In the genomic region with DNA sequence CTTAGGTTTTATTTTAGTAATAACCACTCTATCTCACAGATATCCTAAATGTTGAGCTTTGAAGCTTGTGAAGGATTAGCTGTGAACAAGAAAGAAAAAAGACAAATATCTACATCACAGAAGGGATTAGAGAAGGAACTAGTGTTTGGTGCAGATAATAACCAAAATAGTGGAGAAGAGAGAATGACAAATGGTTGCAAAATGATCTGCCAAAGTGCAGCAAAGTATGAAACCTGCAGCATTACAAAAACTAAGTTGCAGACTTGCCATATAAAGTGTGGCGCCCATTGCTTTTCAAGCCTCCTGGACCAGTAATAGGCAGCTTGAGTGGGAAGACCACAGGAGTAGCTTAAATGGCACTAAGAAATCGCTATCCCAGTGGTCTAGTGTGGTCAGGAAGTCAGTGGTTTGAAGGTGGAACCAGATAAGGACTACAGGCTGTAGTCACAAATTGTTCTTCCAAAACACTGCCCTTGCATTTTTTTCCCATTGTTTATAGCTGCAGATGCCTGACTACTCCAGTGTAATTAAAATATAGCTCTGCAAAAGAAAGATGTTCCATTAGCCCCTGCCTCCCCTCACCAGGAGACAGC, we compare ENCODE assay signal across 21 cellular contexts. TPM values are rescaled to one million over a fixed set of nuclear protein-coding genes. Genes with fewer than 3 reads are reported as not detected.
DNase-seq lines count a peak whose midpoint lies in the region; ATAC-seq, FAIRE-seq and TF ChIP-seq lines count a peak whose summit lies in the region.
"Had no signal": no experiment of that assay in that cellular context is flagged by ENCODE, and none has a peak within 500 bp of the region (broad histone marks: within the 10 kb centered on the region; RNA-seq: fewer than 3 reads in every experiment).

No MANE protein-coding gene starts in this region.

- FAIRE-seq in D721Med (lab: Jason Lieb, UNC) = no peak
- FAIRE-seq: keratinocyte had no signal

- H3K79me2 ChIP-seq in SK-N-SH (ENCODE audit: insufficient read depth) = peaks cover 76% of the 10 kb centered on the region

- CTCF ChIA-PET in SK-N-SH (lab: Yijun Ruan, JAX) = interaction anchor here (1.3 to 2.4 kb wide), 2 partner anchors 10 to 15 kb away, joined by 4 to 11 read pairs; no protein-coding TSS in a partner anchor
- CTCF ChIA-PET in activated CD4-positive, alpha-beta memory T cell treated with anti-CD3 and anti-CD28 coated beads, Interleukin-2, amount 10 ng/mL, durations not matched to agents 7 days and 5 days (lab: Charles Lee) = interaction anchor here (2.9 kb wide), 1 partner anchor 15 kb away, joined by 21 read pairs; no protein-coding TSS in a partner anchor

- 100% methylated on average over 2 of the region's 2 CpGs for WGBS in SK-N-SH (ENCODE audit: low lambda C conversion rate)
- 74% methylated on average over 2 of the region's 2 CpGs for WGBS in esophagus muscularis mucosa

- TF ChIP-seq EP300 in SK-N-SH (IDR thresholded peaks at IDR 0.05; ENCODE audit: borderline replicate concordance in 1 of 2, low read depth in 1 of 2, low read length in 1 of 2) = no peak
- no peak for TF ChIP-seq EP300 in esophagus muscularis mucosa (IDR thresholded peaks at IDR 0.05)

- peaks cover 100% of the 10 kb centered on the region for H3F3A ChIP-seq in SK-N-SH (replicated peaks; ENCODE audit: insufficient read depth)

- no peak overlapping the region for H3K4me2 ChIP-seq in SK-N-SH
- H3K4me2 ChIP-seq: GM23338, hepatocyte had no signal

- no peaks in the 10 kb centered on the region for H3K9me3 Mint-ChIP-seq in type B pancreatic cell
- H3K9me3 Mint-ChIP-seq in activated CD4-positive, alpha-beta memory T cell treated with anti-CD3 and anti-CD28 coated beads, Interleukin-2, amount 10 ng/mL, durations not matched to agents 7 days and 5 days = no peaks in the 10 kb centered on the region
- H3K9me3 Mint-ChIP-seq: CD4-positive, CD25-positive, alpha-beta regulatory T cell; GM23338; natural killer cell treated with Interleukin-12 subunit alpha and Interleukin-12 subunit beta and Interleukin-15 and Interleukin-18, amount 100 ng/mL, for 72 hours had no signal

- H3K36me3 ChIP-seq in right atrium auricular region (peaks cover 99% of the 10 kb centered on the region), SK-N-SH (replicated peaks in 1 of 2; ENCODE audit: control insufficient read depth in 1 of 2, insufficient read depth in 2 of 2, low read length in 1 of 2) (peaks cover 97% of the 10 kb centered on the region in 2 experiments), esophagus muscularis mucosa (peaks cover 92 to 100% (median 97%) of the 10 kb centered on the region in 4 donors), H7 (replicated peaks; ENCODE audit: control insufficient read depth, insufficient read depth, low read length) (peaks cover 66% of the 10 kb centered on the region)

- no peak for TF ChIP-seq RAD21 in SK-N-SH (IDR thresholded peaks at IDR 0.05; ENCODE audit: low read length)

- H3K27ac Mint-ChIP-seq in type B pancreatic cell = peak overlapping the region; percentile 20
- H3K27ac Mint-ChIP-seq in activated CD4-positive, alpha-beta memory T cell treated with anti-CD3 and anti-CD28 coated beads, Interleukin-2, amount 10 ng/mL, durations not matched to agents 7 days and 5 days = no peak overlapping the region
- H3K27ac Mint-ChIP-seq: GM23338; natural killer cell treated with Interleukin-12 subunit alpha and Interleukin-12 subunit beta and Interleukin-15 and Interleukin-18, amount 100 ng/mL, for 72 hours had no signal

- peaks cover 0 to 85% of the 10 kb centered on the region in 2 donors for H3K4me1 ChIP-seq in right atrium auricular region
- peaks cover 5 to 33% of the 10 kb centered on the region in 2 experiments; a peak in 3 of 4 replicates for H3K4me1 ChIP-seq in SK-N-SH (ENCODE audit: control insufficient read depth in 1 of 2, insufficient read depth in 2 of 2, low read depth in 1 of 2, low read length in 1 of 2)
- H3K4me1 ChIP-seq in esophagus muscularis mucosa = peaks cover 85 to 100% (median 100%) of the 10 kb centered on the region in 4 donors
- H3K4me1 ChIP-seq: prostate gland had no signal

- POLR2A ChIA-PET in SK-N-SH (lab: Yijun Ruan, JAX) = no interaction called here
- POLR2A ChIA-PET in activated CD4-positive, alpha-beta memory T cell treated with anti-CD3 and anti-CD28 coated beads, Interleukin-2, amount 10 ng/mL, durations not matched to agents 7 days and 5 days (lab: Charles Lee) = no interaction called here

- H3K27me3 ChIP-seq in right atrium auricular region (no peaks in the 10 kb centered on the region), SK-N-SH (ENCODE audit: insufficient read depth) (no peaks in the 10 kb centered on the region), esophagus muscularis mucosa (no peaks in the 10 kb centered on the region), H7 (ENCODE audit: control insufficient read depth, insufficient read depth, low read length) (no peaks in the 10 kb centered on the region)
- H3K27me3 ChIP-seq: hepatocyte had no signal

- H3K9me3 ChIP-seq in right atrium auricular region (no peaks in the 10 kb centered on the region), SK-N-SH (no peaks in the 10 kb centered on the region), esophagus muscularis mucosa (no peaks in the 10 kb centered on the region)
- H3K9me3 ChIP-seq: prostate gland had no signal

- peaks cover 98% of the 10 kb centered on the region for H4K20me1 ChIP-seq in SK-N-SH (ENCODE audit: insufficient read depth)

- H3K9me2 ChIP-seq in SK-N-SH = no peaks in the 10 kb centered on the region

- DNase-seq in Right ventricle myocardium superior (no peak), right atrium auricular region (ENCODE audit: low spot score) (no peak), SK-N-SH (no peak), esophagus muscularis mucosa (ENCODE audit: extremely low spot score) (no peak), type B pancreatic cell (ENCODE audit: extremely low spot score, unreplicated experiment) (no peak), D721Med (ENCODE audit: insufficient read length, low spot score) (no peak), H7 (no peak)
- no peak for DNase-seq in activated CD4-positive, alpha-beta memory T cell treated with anti-CD3 and anti-CD28 coated beads, Interleukin-2, amount 10 ng/mL, durations not matched to agents 7 days and 5 days
- DNase-seq: activated CD4-positive, alpha-beta T cell treated with anti-CD3 and anti-CD28 coated beads for 1 hour; CD4-positive, CD25-positive, alpha-beta regulatory T cell; effector memory CD4-positive, alpha-beta T cell; MV-4-11; NCI-H2029; NCI-H524; SIG-M5; T-helper 2 cell had no signal

- TF ChIP-seq CTCF in right atrium auricular region (IDR thresholded peaks at IDR 0.05) = no peak
- TF ChIP-seq CTCF in SK-N-SH (IDR thresholded peaks at IDR 0.05) = no peak
- TF ChIP-seq CTCF in esophagus muscularis mucosa (IDR thresholded peaks at IDR 0.05) = no peak
- no peak for TF ChIP-seq CTCF in type B pancreatic cell (conservative IDR thresholded peaks at IDR 0.05)
- no peak for TF ChIP-seq CTCF in D721Med (IDR thresholded peaks at IDR 0.05; ENCODE audit: insufficient read depth, missing control alignments)

- peak overlapping the region in 1 of 2 donors; percentile 1 for H3K27ac ChIP-seq in right atrium auricular region
- H3K27ac ChIP-seq in SK-N-SH (ENCODE audit: low read depth in 2 of 2, low read length in 1 of 2) = peak overlapping the region; percentile 47 to 91
- peak overlapping the region; percentile 56 to 97 (median 90) for H3K27ac ChIP-seq in esophagus muscularis mucosa (replicated peaks in 1 of 4)
- H3K27ac ChIP-seq: hepatocyte, prostate gland had no signal

- H3K36me3 Mint-ChIP-seq in type B pancreatic cell = peaks cover 71% of the 10 kb centered on the region
- peaks cover 7% of the 10 kb centered on the region for H3K36me3 Mint-ChIP-seq in activated CD4-positive, alpha-beta memory T cell treated with anti-CD3 and anti-CD28 coated beads, Interleukin-2, amount 10 ng/mL, durations not matched to agents 7 days and 5 days (ENCODE audit: low read depth)

- no peak for TF ChIP-seq POLR2A in esophagus muscularis mucosa (IDR thresholded peaks at IDR 0.05; ENCODE audit: low read depth)

- no peak overlapping the region for H2AFZ ChIP-seq in SK-N-SH (ENCODE audit: low read depth)
- H2AFZ ChIP-seq: GM23338, hepatocyte had no signal

- ATAC-seq in Right ventricle myocardium superior (ENCODE audit: poor library complexity) = peak; percentile 1
- ATAC-seq: GM23338; natural killer cell treated with Interleukin-12 subunit alpha and Interleukin-12 subunit beta and Interleukin-15 and Interleukin-18, amount 100 ng/mL, for 72 hours had no signal

- no peak overlapping the region for H3K4me3 ChIP-seq in right atrium auricular region
- no peak overlapping the region for H3K4me3 ChIP-seq in SK-N-SH (ENCODE audit: low read depth in 2 of 2, low read length in 1 of 2)
- H3K4me3 ChIP-seq in esophagus muscularis mucosa = no peak overlapping the region
- no peak overlapping the region for H3K4me3 ChIP-seq in H7 (ENCODE audit: insufficient read depth, low read depth, low read length)
- H3K4me3 ChIP-seq: GM23338, hepatocyte, prostate gland had no signal

- H3K4me3 Mint-ChIP-seq in type B pancreatic cell = no peak overlapping the region
- H3K4me3 Mint-ChIP-seq in activated CD4-positive, alpha-beta memory T cell treated with anti-CD3 and anti-CD28 coated beads, Interleukin-2, amount 10 ng/mL, durations not matched to agents 7 days and 5 days = no peak overlapping the region
- H3K4me3 Mint-ChIP-seq: GM23338; natural killer cell treated with Interleukin-12 subunit alpha and Interleukin-12 subunit beta and Interleukin-15 and Interleukin-18, amount 100 ng/mL, for 72 hours had no signal

- no peaks in the 10 kb centered on the region for H3K27me3 Mint-ChIP-seq in type B pancreatic cell
- no peaks in the 10 kb centered on the region for H3K27me3 Mint-ChIP-seq in activated CD4-positive, alpha-beta memory T cell treated with anti-CD3 and anti-CD28 coated beads, Interleukin-2, amount 10 ng/mL, durations not matched to agents 7 days and 5 days
- H3K27me3 Mint-ChIP-seq: CD4-positive, CD25-positive, alpha-beta regulatory T cell; natural killer cell treated with Interleukin-12 subunit alpha and Interleukin-12 subunit beta and Interleukin-15 and Interleukin-18, amount 100 ng/mL, for 72 hours had no signal

- peaks cover 35% of the 10 kb centered on the region for H3K4me1 Mint-ChIP-seq in type B pancreatic cell (ENCODE audit: unreplicated experiment)
- H3K4me1 Mint-ChIP-seq in activated CD4-positive, alpha-beta memory T cell treated with anti-CD3 and anti-CD28 coated beads, Interleukin-2, amount 10 ng/mL, durations not matched to agents 7 days and 5 days = peaks cover 5% of the 10 kb centered on the region

- intact Hi-C loops in Right ventricle myocardium superior (cut with DNase I) = no loop called here
- intact Hi-C loops in esophagus muscularis mucosa (cut with DNase I) = no loop called here

- no peak overlapping the region for H3K9ac ChIP-seq in SK-N-SH

RNA-seq across cellular contexts. Expression of gene TPM1, which starts 20.7 kb away (rescaled TPM):
- total RNA-seq in Right ventricle myocardium superior (12,703 TPM), right atrium auricular region (1,000 to 10,000 TPM; 5,368 to 7,988 TPM), esophagus muscularis mucosa (1,000 to 10,000 TPM; 5,599 to 7,718 (median 6,496) TPM), type B pancreatic cell (ENCODE audit: low replicate concordance) (343 and 447 TPM in 2 replicates)
- polyA plus RNA-seq in SK-N-SH (2012; rRNA removed) = 1,371 and 1,764 TPM in 2 replicates
- 1,590 and 2,049 TPM in 2 replicates for polyA plus RNA-seq in SK-N-SH (2012; cell fraction: cytosol; rRNA removed)
- polyA plus RNA-seq in SK-N-SH (2012; cell fraction: nucleus; rRNA removed) = 2,523 and 2,991 TPM in 2 replicates
- total RNA-seq in activated CD4-positive, alpha-beta memory T cell treated with anti-CD3 and anti-CD28 coated beads, Interleukin-2, amount 10 ng/mL, durations not matched to agents 7 days and 5 days = 1 to 10 TPM; 4.8 to 6.2 TPM
- total RNA-seq in H7 (2014; rRNA removed; shearing (Covaris generic)) = 274 and 292 TPM in 2 replicates

RNA-seq across cellular contexts. Expression of gene LACTB, which starts 58.4 kb away (rescaled TPM):
- 29.9 TPM for total RNA-seq in Right ventricle myocardium superior
- total RNA-seq in right atrium auricular region = 10 to 100 TPM; 10.6 to 20.5 TPM
- 23.3 and 28.5 TPM in 2 replicates for polyA plus RNA-seq in SK-N-SH (2012; rRNA removed)
- polyA plus RNA-seq in SK-N-SH (2012; cell fraction: cytosol; rRNA removed) = 32.3 and 44.5 TPM in 2 replicates
- polyA plus RNA-seq in SK-N-SH (2012; cell fraction: nucleus; rRNA removed) = 17.9 and 27.1 TPM in 2 replicates
- total RNA-seq in esophagus muscularis mucosa = 10 to 100 TPM; 15.4 to 22.8 (median 18.7) TPM
- 10.9 and 12.6 TPM in 2 replicates for total RNA-seq in type B pancreatic cell (ENCODE audit: low replicate concordance)
- 10 to 100 TPM; 12.7 to 14.0 TPM for total RNA-seq in activated CD4-positive, alpha-beta memory T cell treated with anti-CD3 and anti-CD28 coated beads, Interleukin-2, amount 10 ng/mL, durations not matched to agents 7 days and 5 days
- total RNA-seq in H7 (2014; rRNA removed; shearing (Covaris generic)) = 14.0 and 19.2 TPM in 2 replicates

Comparison
In these comparisons a context has a peak if more than half of its experiments do, and no peak if none do; other contexts are left out.
1. RNA of gene TPM1, which starts 20.7 kb away (total RNA-seq): 12,703 TPM in Right ventricle myocardium superior (single experiment), 5,368 to 7,988 TPM in right atrium auricular region, 5,599 to 7,718 TPM in esophagus muscularis mucosa, 343 to 447 TPM in type B pancreatic cell and 274 to 292 TPM in H7; 4.8 to 6.2 TPM in activated CD4-positive, alpha-beta memory T cell treated with anti-CD3 and anti-CD28 coated beads, Interleukin-2, amount 10 ng/mL, durations not matched to agents 7 days and 5 days; every median in the first group is over 10 times any median in the second.